ENCODE assay signal across 19 cellular contexts in genomic region chr17:5780476-5780875, GRCh38.
A peak's percentile ranks its signal among the peaks of the same experiment; 100 is the strongest.
DNase-seq lines count a peak whose midpoint lies in the region; ATAC-seq, FAIRE-seq and TF ChIP-seq lines count a peak whose summit lies in the region.
"Had no signal": no experiment of that assay in that cellular context is flagged by ENCODE, and none has a peak within 500 bp of the region (broad histone marks: within the 10 kb centered on the region; RNA-seq: fewer than 3 reads in every experiment).

No MANE protein-coding gene starts in this region.

- TF ChIP-seq POLR2A in endothelial cell of umbilical vein (IDR thresholded peaks at IDR 0.05; ENCODE audit: low read depth, low read length) (no peak), thyroid gland (IDR thresholded peaks at IDR 0.05) (no peak)

- H3K27me3 Mint-ChIP-seq in T-helper 17 cell, result peaks cover 63% of the 10 kb centered on the region
- peaks cover 40% of the 10 kb centered on the region for H3K27me3 Mint-ChIP-seq in activated CD8-positive, alpha-beta memory T cell treated with anti-CD3 and anti-CD28 coated beads, Interleukin-2, amount 10 ng/mL, durations not matched to agents 7 days and 5 days

- H3K4me1 ChIP-seq in endothelial cell of umbilical vein (ENCODE audit: control insufficient read depth, extremely low read depth, insufficient read depth, low read length), result peaks cover 18% of the 10 kb centered on the region
- H3K4me1 ChIP-seq in osteoblast (ENCODE audit: insufficient read depth, low read length), result peaks cover 30% of the 10 kb centered on the region
- H3K4me1 ChIP-seq in thyroid gland, result no peaks in the 10 kb centered on the region
- H3K4me1 ChIP-seq: ascending aorta, Peyer's patch, sigmoid colon had no signal

- H3K9ac ChIP-seq in endothelial cell of umbilical vein (replicated peaks; ENCODE audit: extremely low read depth, insufficient read depth, low read length), result no peak overlapping the region

- H3K4me3 ChIP-seq in endothelial cell of umbilical vein (replicated peaks in 1 of 3; ENCODE audit: insufficient read depth in 1 of 3, low read depth in 1 of 3, low read length in 3 of 3) (no peak overlapping the region), osteoblast (ENCODE audit: insufficient read depth, low read length) (no peak overlapping the region), thyroid gland (replicated peaks in 1 of 3) (no peak overlapping the region)
- H3K4me3 ChIP-seq: ascending aorta, lung, Peyer's patch, sigmoid colon had no signal

- FAIRE-seq in endothelial cell of umbilical vein (lab: Jason Lieb, UNC), result peak; percentile 95

- H3K36me3 ChIP-seq in endothelial cell of umbilical vein (ENCODE audit: control insufficient read depth in 2 of 2, extremely low read depth in 1 of 2, insufficient read depth in 2 of 2, low read length in 2 of 2), result no peaks in the 10 kb centered on the region
- H3K36me3 ChIP-seq in osteoblast (ENCODE audit: insufficient read depth, low read length), result no peaks in the 10 kb centered on the region
- H3K36me3 ChIP-seq in thyroid gland, result no peaks in the 10 kb centered on the region
- H3K36me3 ChIP-seq: ascending aorta, Peyer's patch, sigmoid colon had no signal

- peak; percentile 22 to 29 for TF ChIP-seq CTCF in endothelial cell of umbilical vein (IDR thresholded peaks at IDR 0.05; ENCODE audit: extremely low read depth in 1 of 2, insufficient read depth in 1 of 2, low read depth in 1 of 2, low read length in 2 of 2)
- peak; percentile 13 for TF ChIP-seq CTCF in osteoblast (IDR thresholded peaks at IDR 0.05; ENCODE audit: extremely low read depth, low read depth, low read length)
- no peak for TF ChIP-seq CTCF in thyroid gland (IDR thresholded peaks at IDR 0.05)

- no peaks in the 10 kb centered on the region for H3K79me2 ChIP-seq in endothelial cell of umbilical vein (ENCODE audit: control insufficient read depth, insufficient read depth, low read length)
- H3K79me2 ChIP-seq in osteoblast (ENCODE audit: insufficient read depth, low read length), result no peaks in the 10 kb centered on the region

- H3K27ac Mint-ChIP-seq in T-helper 17 cell, result no peak overlapping the region
- no peak overlapping the region for H3K27ac Mint-ChIP-seq in activated CD8-positive, alpha-beta memory T cell treated with anti-CD3 and anti-CD28 coated beads, Interleukin-2, amount 10 ng/mL, durations not matched to agents 7 days and 5 days
- H3K27ac Mint-ChIP-seq: activated CD4-positive, alpha-beta T cell treated with anti-CD3 and anti-CD28 coated beads, Interleukin-2, amount 10 ng/mL, durations not matched to agents 7 days and 5 days; activated T-helper 17 cell treated with anti-CD3 and anti-CD28 coated beads, Interleukin-2, amount 50 U/mL, for 72 hours; CD8-positive, alpha-beta T cell; effector memory CD8-positive, alpha-beta T cell had no signal

- H4K20me1 ChIP-seq in endothelial cell of umbilical vein (replicated peaks; ENCODE audit: control insufficient read depth, extremely low read depth, insufficient read depth, low read length) (no peaks in the 10 kb centered on the region), osteoblast (ENCODE audit: insufficient read depth, low read length) (no peaks in the 10 kb centered on the region)

- H3K9me3 Mint-ChIP-seq in activated CD8-positive, alpha-beta memory T cell treated with anti-CD3 and anti-CD28 coated beads, Interleukin-2, amount 10 ng/mL, durations not matched to agents 7 days and 5 days (ENCODE audit: low read depth), result no peaks in the 10 kb centered on the region
- H3K9me3 Mint-ChIP-seq: activated CD4-positive, alpha-beta T cell treated with anti-CD3 and anti-CD28 coated beads, Interleukin-2, amount 10 ng/mL, durations not matched to agents 7 days and 5 days; activated T-helper 17 cell treated with anti-CD3 and anti-CD28 coated beads, Interleukin-2, amount 50 U/mL, for 72 hours; CD8-positive, alpha-beta T cell; effector memory CD8-positive, alpha-beta T cell had no signal

- H3K27ac ChIP-seq in endothelial cell of umbilical vein (ENCODE audit: insufficient read depth, low read depth, low read length) (peak overlapping the region; percentile 63), osteoblast (ENCODE audit: low read depth, low read length) (peak overlapping the region; percentile 45), thyroid gland (no peak overlapping the region)
- H3K27ac ChIP-seq: ascending aorta, Peyer's patch, sigmoid colon had no signal

- dilution Hi-C loops in endothelial cell of umbilical vein (cut with MboI; ENCODE audit: extremely low pct_ligation_motif_present, low sequenced_read_pairs), result no loop called here

- no TSS peak for BruUV-seq in endothelial cell of umbilical vein (replicated peaks; lab: Mats Ljungman, UMichigan)

- H3K4me2 ChIP-seq in endothelial cell of umbilical vein (ENCODE audit: insufficient read depth, low read length) (no peak overlapping the region), osteoblast (ENCODE audit: insufficient read depth, low read length) (peak overlapping the region; percentile 38)

- WGBS in thyroid gland, 2 donors, result 80 to 82% methylated on average over 11 of the region's 11 CpGs

- CTCF ChIA-PET in endothelial cell of umbilical vein (lab: Charles Lee), result no interaction called here
- CTCF ChIA-PET in activated CD8-positive, alpha-beta memory T cell treated with anti-CD3 and anti-CD28 coated beads, Interleukin-2, amount 10 ng/mL, durations not matched to agents 7 days and 5 days (lab: Charles Lee), result no interaction called here

- H3K27me3 ChIP-seq in endothelial cell of umbilical vein (ENCODE audit: control insufficient read depth in 2 of 2, insufficient read depth in 2 of 2, low read length in 2 of 2), result no peaks in the 10 kb centered on the region
- H3K27me3 ChIP-seq in osteoblast (ENCODE audit: insufficient read depth, low read length), result no peaks in the 10 kb centered on the region
- no peaks in the 10 kb centered on the region for H3K27me3 ChIP-seq in thyroid gland
- H3K27me3 ChIP-seq: ascending aorta, Peyer's patch, sigmoid colon had no signal

- no peak overlapping the region for H3K4me3 Mint-ChIP-seq in T-helper 17 cell
- H3K4me3 Mint-ChIP-seq in activated CD8-positive, alpha-beta memory T cell treated with anti-CD3 and anti-CD28 coated beads, Interleukin-2, amount 10 ng/mL, durations not matched to agents 7 days and 5 days, result no peak overlapping the region
- H3K4me3 Mint-ChIP-seq: activated CD4-positive, alpha-beta T cell treated with anti-CD3 and anti-CD28 coated beads, Interleukin-2, amount 10 ng/mL, durations not matched to agents 7 days and 5 days; activated T-helper 17 cell treated with anti-CD3 and anti-CD28 coated beads, Interleukin-2, amount 50 U/mL, for 72 hours; CD8-positive, alpha-beta T cell; effector memory CD8-positive, alpha-beta T cell had no signal

- H3K36me3 Mint-ChIP-seq in T-helper 17 cell (ENCODE audit: low read depth), result peaks cover 2% of the 10 kb centered on the region
- no peaks in the 10 kb centered on the region for H3K36me3 Mint-ChIP-seq in activated CD8-positive, alpha-beta memory T cell treated with anti-CD3 and anti-CD28 coated beads, Interleukin-2, amount 10 ng/mL, durations not matched to agents 7 days and 5 days
- H3K36me3 Mint-ChIP-seq: CD8-positive, alpha-beta T cell had no signal

- intact Hi-C loops in endothelial cell of umbilical vein (cut with micrococcal nuclease) (loop anchor here (5.0 kb wide), 1 partner anchor 193 kb away; no protein-coding TSS in a partner anchor), thyroid gland (cut with DNase I) (no loop called here)

- POLR2A ChIA-PET in endothelial cell of umbilical vein (lab: Charles Lee), result no interaction called here

- peaks cover 2% of the 10 kb centered on the region for H3K4me1 Mint-ChIP-seq in T-helper 17 cell
- peaks cover 15% of the 10 kb centered on the region for H3K4me1 Mint-ChIP-seq in activated CD8-positive, alpha-beta memory T cell treated with anti-CD3 and anti-CD28 coated beads, Interleukin-2, amount 10 ng/mL, durations not matched to agents 7 days and 5 days

- no peak for ATAC-seq in T-helper 17 cell
- ATAC-seq in activated CD8-positive, alpha-beta memory T cell treated with anti-CD3 and anti-CD28 coated beads, Interleukin-2, amount 10 ng/mL, durations not matched to agents 7 days and 5 days, result no peak
- ATAC-seq: activated T-helper 17 cell treated with anti-CD3 and anti-CD28 coated beads, Interleukin-2, amount 50 U/mL, for 72 hours; CD8-positive, alpha-beta T cell; effector memory CD8-positive, alpha-beta T cell had no signal

- H2AFZ ChIP-seq in endothelial cell of umbilical vein (ENCODE audit: low read depth, low read length) (peak overlapping the region; percentile 58), osteoblast (ENCODE audit: low read length) (no peak overlapping the region)

- no peaks in the 10 kb centered on the region for H3K9me1 ChIP-seq in endothelial cell of umbilical vein (replicated peaks; ENCODE audit: control insufficient read depth, extremely low read depth, insufficient read depth, low read length)

- DNase-seq in EL, result peak; percentile 77
- peak; percentile 70 for DNase-seq in RKO (ENCODE audit: low spot score)
- peak; percentile 58 for DNase-seq in endothelial cell of umbilical vein (ENCODE audit: low read depth, low spot score)
- DNase-seq in osteoblast (ENCODE audit: insufficient read length, low spot score, missing footprints), result no peak
- no peak for DNase-seq in T-helper 17 cell
- DNase-seq in activated CD8-positive, alpha-beta memory T cell treated with anti-CD3 and anti-CD28 coated beads, Interleukin-2, amount 10 ng/mL, durations not matched to agents 7 days and 5 days, result no peak
- DNase-seq in COR-L47 (lab: John Stamatoyannopoulos, UW), result no peak
- no peak for DNase-seq in thyroid gland
- DNase-seq: activated CD4-positive, alpha-beta T cell treated with anti-CD3 and anti-CD28 coated beads, Interleukin-2, amount 10 ng/mL, durations not matched to agents 7 days and 5 days; CD8-positive, alpha-beta T cell; effector memory CD8-positive, alpha-beta T cell; hippocampal formation; NCI-H1417 treated with DMSO at 0.1 percent for 48 hours; NCI-H526; Peyer's patch; sigmoid colon had no signal

- H3K9me3 ChIP-seq in endothelial cell of umbilical vein (replicated peaks; ENCODE audit: control insufficient read depth, insufficient read depth, low read length), result no peaks in the 10 kb centered on the region
- H3K9me3 ChIP-seq in osteoblast (ENCODE audit: low read depth, low read length), result no peaks in the 10 kb centered on the region
- H3K9me3 ChIP-seq in T-helper 17 cell (ENCODE audit: control insufficient read depth, low read length, poor library complexity, severe bottlenecking), result no peaks in the 10 kb centered on the region
- H3K9me3 ChIP-seq in thyroid gland, result no peaks in the 10 kb centered on the region
- H3K9me3 ChIP-seq: ascending aorta, Peyer's patch had no signal

TF ChIP-seq in endothelial cell of umbilical vein, 7 proteins besides CTCF, POLR2A, EP300 and RAD21:
- no peak for TF ChIP-seq JUN (IDR thresholded peaks at IDR 0.05; ENCODE audit: borderline replicate concordance, insufficient read depth, insufficient read length, low read depth)
- TF ChIP-seq FOS (IDR thresholded peaks at IDR 0.05; ENCODE audit: borderline replicate concordance, insufficient read depth, low read length), result peak; percentile 67

Comparison
In these comparisons a context has a peak if more than half of its experiments do, and no peak if none do; other contexts are left out.
1. DNase-seq: peak in EL (single experiment), RKO (single experiment) and endothelial cell of umbilical vein (single experiment); none in osteoblast (single experiment), T-helper 17 cell (0 of 3), activated CD8-positive, alpha-beta memory T cell treated with anti-CD3 and anti-CD28 coated beads, Interleukin-2, amount 10 ng/mL, durations not matched to agents 7 days and 5 days (single experiment), COR-L47 (single experiment) and thyroid gland (0 of 2).
2. H3K27ac ChIP-seq: peak in endothelial cell of umbilical vein (single experiment) and osteoblast (single experiment); none in thyroid gland (0 of 3).
3. CTCF ChIP-seq: peak in endothelial cell of umbilical vein (2 of 2) and osteoblast (single experiment); none in thyroid gland (0 of 6).